Comparison of ENCODE assay signal across 8 cellular contexts in the genomic region with DNA sequence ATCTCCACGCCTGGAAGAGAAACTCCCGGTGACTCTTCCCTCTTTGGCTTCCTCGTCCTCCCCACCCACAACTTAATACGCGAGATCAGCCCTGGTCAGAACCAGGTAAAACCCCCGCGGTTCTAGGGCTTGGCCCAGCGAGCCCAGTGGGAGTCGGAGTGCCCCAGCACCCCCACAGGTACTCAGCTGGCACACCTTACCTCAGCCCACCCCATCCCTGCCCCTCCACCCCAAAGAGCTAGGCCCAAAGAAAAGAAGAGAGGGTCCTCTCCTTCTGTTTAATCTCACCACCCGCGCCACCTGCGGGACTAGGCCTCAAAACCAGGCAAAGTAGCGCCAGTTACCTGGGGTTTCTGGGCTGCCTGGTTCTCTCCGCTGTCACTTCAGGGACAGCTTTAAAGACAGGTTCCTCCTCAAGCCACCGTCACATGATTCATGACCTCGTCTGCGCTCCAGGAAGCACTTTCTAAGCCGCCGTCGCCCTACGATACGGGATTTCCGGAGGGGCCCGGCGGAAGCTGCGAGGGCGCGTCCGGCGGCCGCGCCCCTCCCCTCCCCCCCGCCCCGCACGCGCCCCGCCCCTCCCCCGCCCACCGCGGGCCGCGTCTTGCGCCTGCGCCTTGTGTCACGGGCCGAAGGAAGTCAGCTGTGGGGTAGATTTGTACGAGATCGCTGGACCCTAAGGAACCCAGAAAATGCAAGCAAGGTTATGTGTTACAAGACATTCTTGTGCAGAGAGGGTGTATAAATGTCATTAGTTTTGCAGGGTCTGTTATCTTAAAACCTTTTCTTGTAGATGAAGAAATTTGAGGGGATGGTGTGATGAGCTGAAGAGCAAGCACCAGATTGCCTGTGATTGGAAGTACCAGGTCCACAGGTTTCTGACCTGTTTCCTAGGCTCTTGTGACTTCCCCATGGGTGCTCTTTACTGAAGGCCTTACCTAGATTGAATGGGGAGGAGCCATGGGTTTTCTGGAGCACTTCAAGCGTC. TPM values are rescaled to one million over a fixed set of nuclear protein-coding genes. Genes with fewer than 3 reads are reported as not detected.
DNase-seq lines count a peak whose midpoint lies in the region; ATAC-seq and TF ChIP-seq lines count a peak whose summit lies in the region.

A gene with protein sequence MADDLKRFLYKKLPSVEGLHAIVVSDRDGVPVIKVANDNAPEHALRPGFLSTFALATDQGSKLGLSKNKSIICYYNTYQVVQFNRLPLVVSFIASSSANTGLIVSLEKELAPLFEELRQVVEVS (minus strand): TSS at position 437 of the 991 bp plus-strand sequence. CDS start 464 bp downstream, outside the sequence.

- POLR2A ChIA-PET in AG04449 (lab: Yijun Ruan, JAX) = interaction anchor here (0.5 to 1.3 kb wide), 4 partner anchors 55 to 413 kb away, joined by 4 to 6 read pairs (median 4); a partner anchor contains a TSS

- peaks cover 10% of the 10 kb centered on the region for H3K4me1 ChIP-seq in mammary epithelial cell (ENCODE audit: insufficient read depth, low read length)

- 5% methylated on average over 19 of the region's 49 CpGs for WGBS in mammary epithelial cell (ENCODE audit: low coverage, missing lambda C conversion rate)

- H3K27me3 ChIP-seq in mammary epithelial cell (ENCODE audit: insufficient read depth, low read length) = no peaks in the 10 kb centered on the region

- dilution Hi-C loops in mammary epithelial cell (cut with HindIII; ENCODE audit: low sequenced_read_pairs) = no loop called here

- CTCF ChIA-PET in AG04449 (lab: Yijun Ruan, JAX) (interaction anchor here (2.0 to 3.2 kb wide), 2 partner anchors 9 to 54 kb away, joined by 5 to 12 read pairs; no protein-coding TSS in a partner anchor), mammary epithelial cell (lab: Charles Lee; ENCODE audit: low non-redundant PET) (interaction anchor here (0.6 kb wide), 1 partner anchor 166 kb away, joined by 5 read pairs; no protein-coding TSS in a partner anchor)

- intact Hi-C loops in mammary epithelial cell (cut with micrococcal nuclease) = loop anchor here (1.0 to 5.0 kb wide), 2 partner anchors 55 to 168 kb away; no protein-coding TSS in a partner anchor

- no TSS peak for BruUV-seq in mammary epithelial cell (replicated peaks; lab: Mats Ljungman, UMichigan)

- in situ Hi-C loops in mammary epithelial cell (cut with MboI; ENCODE audit: low sequenced_read_pairs in 2 of 2) = no loop called here

- peaks cover 9% of the 10 kb centered on the region for H3K36me3 ChIP-seq in mammary epithelial cell (ENCODE audit: insufficient read depth, low read length)

- ATAC-seq in GM18909 (IDR thresholded peaks at IDR 0.05; ENCODE audit: poor library complexity, unreplicated experiment) (peak; percentile 100), HG03159 (IDR thresholded peaks at IDR 0.05; ENCODE audit: unreplicated experiment) (peak; percentile 100)

- no peak for TF ChIP-seq CTCF in AG04449 (IDR thresholded peaks at IDR 0.05; ENCODE audit: insufficient read depth, low read length, missing control alignments)
- TF ChIP-seq CTCF in WI38 (IDR thresholded peaks at IDR 0.05; ENCODE audit: low read depth, low read length) = no peak
- TF ChIP-seq CTCF in mammary epithelial cell (conservative IDR thresholded peaks at IDR 0.05 in 1 of 2, IDR thresholded peaks at IDR 0.05 in 1 of 2; ENCODE audit: extremely low read depth in 1 of 2, insufficient read depth in 1 of 2, low read depth in 1 of 2, low read length in 2 of 2) = no peak

- H3K4me2 ChIP-seq in mammary epithelial cell (ENCODE audit: insufficient read depth, low read depth, low read length) = peak within 1 kb of the TSS; percentile 89

- H2AFZ ChIP-seq in mammary epithelial cell (ENCODE audit: low read depth, low read length) = peak within 1 kb of the TSS; percentile 90

- H3K27ac ChIP-seq in mammary epithelial cell (ENCODE audit: insufficient read depth, low read depth, low read length) (peak within 1 kb of the TSS; percentile 84), skin epidermis (peak within 1 kb of the TSS; percentile 54 to 93 (median 88))

- no peaks in the 10 kb centered on the region for H4K20me1 ChIP-seq in mammary epithelial cell (ENCODE audit: insufficient read depth, low read length)

- peak within 1 kb of the TSS; percentile 93 for H3K9ac ChIP-seq in mammary epithelial cell (ENCODE audit: insufficient read depth, low read length)

- H3K4me3 ChIP-seq in AG04449 (ENCODE audit: low read depth, low read length) = peak within 1 kb of the TSS; percentile 84
- H3K4me3 ChIP-seq in WI38 (ENCODE audit: low read depth, low read length) = peak within 1 kb of the TSS; percentile 94
- peak within 1 kb of the TSS; percentile 70 to 94 (median 75) for H3K4me3 ChIP-seq in mammary epithelial cell (replicated peaks in 1 of 3; ENCODE audit: insufficient read depth in 1 of 3, low read depth in 2 of 3, low read length in 3 of 3)
- H3K4me3 ChIP-seq in skin epidermis = peak within 1 kb of the TSS; percentile 78 to 93 (median 85)

- H3K79me2 ChIP-seq in mammary epithelial cell (ENCODE audit: insufficient read depth, low read length) = peaks cover 48% of the 10 kb centered on the region

- peak; percentile 42 for DNase-seq in AG04449 (ENCODE audit: low read depth, low spot score)
- DNase-seq in NCI-H2227 treated with DMSO at 0.1 percent for 48 hours (lab: John Stamatoyannopoulos, UW) = peak; percentile 76
- DNase-seq in mammary epithelial cell = peak; percentile 86
- peak; percentile 96 for DNase-seq in iPS-NIHi11 (ENCODE audit: low spot score)

- H3K9me3 ChIP-seq in mammary epithelial cell (replicated peaks; ENCODE audit: insufficient read depth, low read length) = no peaks in the 10 kb centered on the region

RNA-seq across cellular contexts. Expression of the gene that starts here (rescaled TPM):
- 10 to 100 TPM; 32.5 to 66.2 TPM for total RNA-seq in mammary epithelial cell
- polyA plus RNA-seq in mammary epithelial cell = 35.6 TPM
- 7.4 TPM for polyA minus RNA-seq in mammary epithelial cell

Comparison
In these comparisons a context has a peak if more than half of its experiments do, and no peak if none do; other contexts are left out.
1. Peak in every context shown above with its lines: DNase-seq, ATAC-seq, H3K4me3 ChIP-seq and H3K27ac ChIP-seq.
2. DNase-seq: peak in every context shown above with its lines; median percentile 96 in iPS-NIHi11; 86 in mammary epithelial cell; 76 in NCI-H2227 treated with DMSO at 0.1 percent for 48 hours; 42 in AG04449.